9 cellular contexts compared by ENCODE assay signal in genomic region chr14:22151091-22151490, GRCh38.
"Had no signal": no experiment of that assay in that cellular context is flagged by ENCODE, and none has a peak within 500 bp of the region (broad histone marks: within the 10 kb centered on the region; RNA-seq: fewer than 3 reads in every experiment).

No MANE protein-coding gene starts in this region.

- H3K36me3 Mint-ChIP-seq: IgD-negative memory B cell had no signal

- H3K4me1 Mint-ChIP-seq: IgD-negative memory B cell had no signal

- FAIRE-seq: HepG2 had no signal

- H3K9ac ChIP-seq: GM23248 had no signal

- H3K9me3 Mint-ChIP-seq: IgD-negative memory B cell had no signal

- DNase-seq: GM23248, GOT3, H7, HFFc6 had no signal

- H3K4me1 ChIP-seq: HAP-1 had no signal

- H3K36me3 ChIP-seq: HAP-1 had no signal

- H3K4me3 Mint-ChIP-seq: HFFc6, IgD-negative memory B cell had no signal

- ATAC-seq: HCT116, HepG2 had no signal

- H3K27ac Mint-ChIP-seq: HFFc6, IgD-negative memory B cell had no signal

- H3K27ac ChIP-seq: GM23248, HL-60 had no signal

- H3K4me3 ChIP-seq: GM23248, HAP-1 had no signal

- H3K9me3 ChIP-seq: HAP-1 had no signal
